Comparison of ENCODE assay signal across 1 cellular context in genomic region chr6:158632538-158633119, GRCh38.
A peak's percentile ranks its signal among the peaks of the same experiment; 100 is the strongest.
TF ChIP-seq lines count a peak whose summit lies in the region.
"Not testable (repeated sequence)": the region's sequence is repeated elsewhere in the genome, so short reads cannot be mapped to it uniquely, and the experiment has no call there.

No MANE protein-coding gene starts in this region.

TF ChIP-seq in K562, 482 proteins besides CTCF, POLR2A, EP300 and RAD21:
- TF ChIP-seq FOSL1 (tag; conservative IDR thresholded peaks at IDR 0.05) (peak; percentile 63), ATF3 (CRISPR knock-in tag; conservative IDR thresholded peaks at IDR 0.05) (0 out of 2 replicates have a peak, but pooled peaks have one; percentile 5), TEAD1 (CRISPR knock-in tag; IDR thresholded peaks at IDR 0.05) (peak in 1 of 2 experiments; percentile 76; a peak in 1 of 4 replicates), MNT (conservative IDR thresholded peaks at IDR 0.05) (0 out of 4 replicates have a peak, but pooled peaks of 1 of the 2 experiments have one; percentile 14), ZNF263 (CRISPR knock-in tag; IDR thresholded peaks at IDR 0.05; ENCODE audit: borderline replicate concordance) (peak; percentile 59), ZNF143 (CRISPR knock-in tag; IDR thresholded peaks at IDR 0.05) (0 out of 2 replicates have a peak, but pooled peaks have one; percentile 39), L3MBTL2 (IDR thresholded peaks at IDR 0.05) (0 out of 2 replicates have a peak, but pooled peaks have one; percentile 1), ZFP36 (IDR thresholded peaks at IDR 0.05; ENCODE audit: low read depth, low read length, partially characterized antibody) (peak; percentile 1), FOXA3 (CRISPR knock-in tag; conservative IDR thresholded peaks at IDR 0.05 in 1 of 2, IDR thresholded peaks at IDR 0.05 in 1 of 2) (0 out of 4 replicates have a peak, but pooled peaks of 1 of the 2 experiments have one; percentile 5)
- TF ChIP-seq ATF3 (IDR thresholded peaks at IDR 0.05): not testable (repeated sequence)
